In genomic region chr2:106107509-106108131, GRCh38 we compare ENCODE assay signal across 8 cellular contexts.
DNase-seq lines count a peak whose midpoint lies in the region; ATAC-seq and TF ChIP-seq lines count a peak whose summit lies in the region.

No MANE protein-coding gene starts in this region.

- H3K27ac ChIP-seq in osteoblast (ENCODE audit: low read depth, low read length) (no peak overlapping the region), coronary artery (no peak overlapping the region)

- no peak overlapping the region for H3K4me2 ChIP-seq in osteoblast (ENCODE audit: insufficient read depth, low read length)

- peaks cover 7% of the 10 kb centered on the region for H3K36me3 ChIP-seq in osteoblast (ENCODE audit: insufficient read depth, low read length)

- intact Hi-C loops in activated CD4-positive, alpha-beta T cell treated with anti-CD3 and anti-CD28 coated beads, Interleukin-2, amount 10 ng/mL, durations not matched to agents 24 days and 14 days (cut with micrococcal nuclease) = loop anchor here (10.0 kb wide), 1 partner anchor 167 kb away; no protein-coding TSS in a partner anchor

- peak overlapping the region; percentile 55 for H3K27ac Mint-ChIP-seq in activated CD4-positive, alpha-beta T cell treated with anti-CD3 and anti-CD28 coated beads, Interleukin-2, amount 10 ng/mL, durations not matched to agents 24 days and 14 days

- no peaks in the 10 kb centered on the region for H3K27me3 Mint-ChIP-seq in activated CD4-positive, alpha-beta T cell treated with anti-CD3 and anti-CD28 coated beads, Interleukin-2, amount 10 ng/mL, durations not matched to agents 24 days and 14 days

- H3K27me3 ChIP-seq in osteoblast (ENCODE audit: insufficient read depth, low read length) = no peaks in the 10 kb centered on the region

- H3K79me2 ChIP-seq in osteoblast (ENCODE audit: insufficient read depth, low read length) = no peaks in the 10 kb centered on the region

- H3K4me1 Mint-ChIP-seq in activated CD4-positive, alpha-beta T cell treated with anti-CD3 and anti-CD28 coated beads, Interleukin-2, amount 10 ng/mL, durations not matched to agents 24 days and 14 days = peaks cover 15% of the 10 kb centered on the region

- peaks cover 15% of the 10 kb centered on the region for H3K36me3 Mint-ChIP-seq in activated CD4-positive, alpha-beta T cell treated with anti-CD3 and anti-CD28 coated beads, Interleukin-2, amount 10 ng/mL, durations not matched to agents 24 days and 14 days (ENCODE audit: low read depth)

- peak; percentile 67 for ATAC-seq in GM18858 (IDR thresholded peaks at IDR 0.05; ENCODE audit: unreplicated experiment)
- ATAC-seq in HG02840 (IDR thresholded peaks at IDR 0.05; ENCODE audit: low FRiP score, unreplicated experiment) = peak; percentile 63
- no peak for ATAC-seq in HG03108 (IDR thresholded peaks at IDR 0.05; ENCODE audit: unreplicated experiment)

- DNase-seq in activated CD4-positive, alpha-beta T cell treated with anti-CD3 and anti-CD28 coated beads, Interleukin-2, amount 10 ng/mL, durations not matched to agents 24 days and 14 days = no peak
- DNase-seq in osteoblast (ENCODE audit: insufficient read length, low spot score, missing footprints) = peak; percentile 90
- DNase-seq in NCI-H524 (lab: John Stamatoyannopoulos, UW) = no peak
- no peak for DNase-seq in coronary artery (ENCODE audit: low spot score)
- DNase-seq in NCI-H345 (lab: John Stamatoyannopoulos, UW) = no peak

- no peak overlapping the region for H3K4me3 Mint-ChIP-seq in activated CD4-positive, alpha-beta T cell treated with anti-CD3 and anti-CD28 coated beads, Interleukin-2, amount 10 ng/mL, durations not matched to agents 24 days and 14 days

- H4K20me1 ChIP-seq in osteoblast (ENCODE audit: insufficient read depth, low read length) = peaks cover 8% of the 10 kb centered on the region

- H3K9me3 Mint-ChIP-seq in activated CD4-positive, alpha-beta T cell treated with anti-CD3 and anti-CD28 coated beads, Interleukin-2, amount 10 ng/mL, durations not matched to agents 24 days and 14 days = no peaks in the 10 kb centered on the region

- peaks cover 4% of the 10 kb centered on the region for H3K4me1 ChIP-seq in osteoblast (ENCODE audit: insufficient read depth, low read length)

- H2AFZ ChIP-seq in osteoblast (ENCODE audit: low read length) = no peak overlapping the region

- H3K9me3 ChIP-seq in osteoblast (ENCODE audit: low read depth, low read length) = no peaks in the 10 kb centered on the region

- TF ChIP-seq CTCF in osteoblast (IDR thresholded peaks at IDR 0.05; ENCODE audit: extremely low read depth, low read depth, low read length) (peak; percentile 39), coronary artery (IDR thresholded peaks at IDR 0.05) (no peak)

- H3K4me3 ChIP-seq in osteoblast (ENCODE audit: insufficient read depth, low read length) (no peak overlapping the region), coronary artery (no peak overlapping the region)
